1 cellular context compared by ENCODE assay signal in the genomic region with DNA sequence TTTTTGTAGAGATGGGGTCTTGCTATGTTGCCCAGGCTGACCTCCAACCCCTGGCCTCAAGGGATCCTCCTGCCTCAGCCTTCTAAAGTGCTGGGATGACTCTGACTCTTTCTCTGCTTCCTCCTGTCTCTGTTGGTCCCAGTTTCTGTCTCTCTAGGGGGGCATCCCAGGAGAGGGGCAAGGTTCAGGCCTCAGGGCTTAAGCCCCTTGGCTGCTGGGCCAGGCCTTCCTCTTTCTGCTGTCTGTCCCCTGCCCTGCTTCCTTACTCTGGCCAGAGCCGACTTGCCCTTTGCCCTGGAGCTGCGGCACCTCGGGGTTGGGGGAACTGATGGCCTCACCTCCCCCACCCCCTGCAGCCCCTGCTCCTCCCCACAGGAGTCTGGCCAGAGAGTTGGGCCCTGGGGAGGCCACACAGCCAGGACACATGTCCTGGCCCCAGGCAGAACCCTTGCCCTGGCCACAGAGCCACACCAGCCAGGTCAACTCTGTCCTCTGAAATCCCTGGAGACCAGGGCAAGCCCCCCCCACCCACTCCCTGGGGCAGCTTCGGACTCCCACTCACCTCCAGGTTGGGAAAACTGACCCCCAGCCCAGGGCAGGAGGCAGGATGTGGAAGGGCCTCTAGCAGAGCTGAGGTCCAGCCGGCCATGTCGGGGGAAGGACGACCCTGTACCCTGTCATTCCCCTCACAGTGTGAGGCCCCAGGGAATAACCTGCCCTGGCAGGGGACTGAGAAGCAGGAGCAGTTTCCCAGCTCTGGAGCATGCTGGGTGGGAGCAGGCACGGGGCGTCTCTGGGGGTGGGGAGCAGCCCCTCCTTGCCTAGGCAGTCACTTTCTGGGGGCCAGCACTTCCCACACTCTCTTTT.
TF ChIP-seq lines count a peak whose summit lies in the region.

No MANE protein-coding gene starts in this region.

TF ChIP-seq in H1, 55 proteins besides CTCF, POLR2A, EP300 and RAD21:
- TF ChIP-seq NANOG (IDR thresholded peaks at IDR 0.05; ENCODE audit: insufficient read depth, low read depth, low read length, poor library complexity, severe bottlenecking) (no peak), KDM1A (IDR thresholded peaks at IDR 0.05; ENCODE audit: borderline replicate concordance, low read length) (peak; percentile 64; the same call in 1 of the 2 replicates)
